Comparison of ENCODE assay signal across 19 cellular contexts in the genomic region with DNA sequence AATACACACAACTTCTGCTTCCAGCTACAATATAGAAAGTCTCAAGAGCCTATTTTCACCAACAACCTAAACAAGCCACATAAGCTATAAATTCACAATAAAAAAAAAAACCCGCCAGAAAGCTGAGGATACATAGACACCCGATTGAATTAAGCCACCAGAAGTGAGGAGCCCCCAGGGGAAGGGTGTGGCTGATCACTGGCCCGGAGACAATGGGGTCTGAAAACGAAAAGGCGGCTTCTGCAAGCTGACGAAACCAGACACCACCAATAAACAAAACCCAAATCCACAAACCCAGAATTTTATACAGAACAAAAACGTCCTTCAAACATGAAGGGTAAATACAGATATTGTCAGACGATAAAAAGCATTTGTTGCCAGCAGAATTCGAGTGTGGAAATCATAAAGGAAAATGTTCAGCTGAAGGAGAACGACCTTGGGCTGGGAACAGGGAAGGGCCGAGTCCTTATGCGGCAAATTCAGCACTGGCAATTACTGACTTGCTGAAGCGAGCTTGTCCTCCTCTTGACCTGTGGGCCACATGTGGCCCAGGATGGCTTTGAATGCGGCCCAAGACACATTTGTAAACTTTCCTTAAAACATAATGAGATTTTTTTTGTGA. TPM values are rescaled to one million over a fixed set of nuclear protein-coding genes. Genes with fewer than 3 reads are reported as not detected.
DNase-seq lines count a peak whose midpoint lies in the region; ATAC-seq and TF ChIP-seq lines count a peak whose summit lies in the region.
"Had no signal": no experiment of that assay in that cellular context is flagged by ENCODE, and none has a peak within 500 bp of the region (broad histone marks: within the 10 kb centered on the region; RNA-seq: fewer than 3 reads in every experiment).

No MANE protein-coding gene starts in this region.

- no peak for TF ChIP-seq POLR2A in body of pancreas (IDR thresholded peaks at IDR 0.05)

- 32 to 44% methylated on average over 14 of the region's 14 CpGs for WGBS in body of pancreas, 2 donors

- no peak overlapping the region for H3K27ac ChIP-seq in right atrium auricular region
- H3K27ac ChIP-seq in body of pancreas, result peak overlapping the region in 1 of 4 donors; percentile 18
- H3K27ac ChIP-seq: adrenal gland, SK-N-MC, stomach, upper lobe of left lung had no signal

- H3K4me3 ChIP-seq in right atrium auricular region, result no peak overlapping the region
- no peak overlapping the region for H3K4me3 ChIP-seq in body of pancreas
- H3K4me3 ChIP-seq: adrenal gland, MG63, SK-N-MC, stomach, upper lobe of left lung had no signal

- H3K36me3 ChIP-seq in right atrium auricular region, result no peaks in the 10 kb centered on the region
- H3K36me3 ChIP-seq in body of pancreas (replicated peaks in 1 of 2; ENCODE audit: insufficient read depth in 1 of 2, low read depth in 2 of 2), result no peaks in the 10 kb centered on the region
- H3K36me3 ChIP-seq: adrenal gland, MG63, stomach, upper lobe of left lung had no signal

- H3K4me1 ChIP-seq in right atrium auricular region, result no peaks in the 10 kb centered on the region
- peaks cover 9% of the 10 kb centered on the region for H3K4me1 ChIP-seq in body of pancreas
- H3K4me1 ChIP-seq: adrenal gland, stomach, upper lobe of left lung had no signal

- no peak for ATAC-seq in Right ventricle myocardium inferior
- ATAC-seq in body of pancreas, result peak; percentile 50
- ATAC-seq: esophagus mucosa, Panc1 had no signal

- TF ChIP-seq CTCF in right atrium auricular region (IDR thresholded peaks at IDR 0.05) (no peak), body of pancreas (IDR thresholded peaks at IDR 0.05) (no peak)

- DNase-seq in right atrium auricular region (ENCODE audit: low spot score), result peak; percentile 16
- no peak for DNase-seq in Right ventricle myocardium inferior (ENCODE audit: missing footprints)
- DNase-seq in NCI-H2107 (lab: John Stamatoyannopoulos, UW), result peak; percentile 70
- DNase-seq in body of pancreas, result peak in 3 of 4 donors; percentile 36 to 62 (median 37)
- DNase-seq in DMS114 treated with DMSO at 0.1 percent for 48 hours (lab: John Stamatoyannopoulos, UW; ENCODE audit: unreplicated experiment), result no peak
- no peak for DNase-seq in kidney glomerular epithelial cell (lab: John Stamatoyannopoulos, UW)
- no peak for DNase-seq in SIG-M5 treated with dmso at 0.1 percent for 504 hours (lab: John Stamatoyannopoulos, UW; ENCODE audit: unreplicated experiment)
- DNase-seq in islet precursor cell, result no peak
- DNase-seq: activated effector memory CD4-positive, alpha-beta T cell treated with Interleukin-2 at 50 U/mL for 16 hours; IMR-90; MG63; NCI-H524 treated with DMSO at 0.1 percent for 48 hours; stimulated activated CD4-positive, alpha-beta T cell treated with anti-CD3 and anti-CD28 coated beads, Interleukin-1b, Interleukin-23, amount 100 ng/mL, for 48 hours; stomach; upper lobe of left lung had no signal

- H3K9me3 ChIP-seq in right atrium auricular region (peaks cover 0 to 24% of the 10 kb centered on the region in 2 donors), body of pancreas (peaks cover 0 to 8% (median 0%) of the 10 kb centered on the region in 3 donors)
- H3K9me3 ChIP-seq: adrenal gland had no signal

- intact Hi-C loops in Right ventricle myocardium inferior (cut with DNase I) (no loop called here), body of pancreas (cut with DNase I) (no loop called here)

- H3K27me3 ChIP-seq in right atrium auricular region (no peaks in the 10 kb centered on the region), body of pancreas (no peaks in the 10 kb centered on the region)

RNA-seq across cellular contexts. Expression of a gene that starts 39.6 kb away (rescaled TPM):
- total RNA-seq in right atrium auricular region, result 1 to 10 TPM in 1 of 2 donors, under 1 TPM in 1; 0.41 to 1.0 TPM
- total RNA-seq in Right ventricle myocardium inferior, result 2.0 TPM
- 1 to 10 TPM; 1.3 to 7.8 TPM for total RNA-seq in body of pancreas

RNA-seq across cellular contexts. Expression of a gene that starts 48.3 kb away (rescaled TPM):
- total RNA-seq in right atrium auricular region (1 to 10 TPM; 1.8 to 2.3 TPM), Right ventricle myocardium inferior (1.1 TPM), body of pancreas (1 to 10 TPM; 2.0 to 4.7 TPM)

Comparison
In these comparisons a context has a peak if more than half of its experiments do, and no peak if none do; other contexts are left out.
1. DNase-seq: peak in right atrium auricular region (single experiment), NCI-H2107 (single experiment) and body of pancreas (3 of 4); none in Right ventricle myocardium inferior (single experiment), DMS114 treated with DMSO at 0.1 percent for 48 hours (single experiment), kidney glomerular epithelial cell (single experiment), SIG-M5 treated with dmso at 0.1 percent for 504 hours (single experiment) and islet precursor cell (single experiment).